In the genomic region with DNA sequence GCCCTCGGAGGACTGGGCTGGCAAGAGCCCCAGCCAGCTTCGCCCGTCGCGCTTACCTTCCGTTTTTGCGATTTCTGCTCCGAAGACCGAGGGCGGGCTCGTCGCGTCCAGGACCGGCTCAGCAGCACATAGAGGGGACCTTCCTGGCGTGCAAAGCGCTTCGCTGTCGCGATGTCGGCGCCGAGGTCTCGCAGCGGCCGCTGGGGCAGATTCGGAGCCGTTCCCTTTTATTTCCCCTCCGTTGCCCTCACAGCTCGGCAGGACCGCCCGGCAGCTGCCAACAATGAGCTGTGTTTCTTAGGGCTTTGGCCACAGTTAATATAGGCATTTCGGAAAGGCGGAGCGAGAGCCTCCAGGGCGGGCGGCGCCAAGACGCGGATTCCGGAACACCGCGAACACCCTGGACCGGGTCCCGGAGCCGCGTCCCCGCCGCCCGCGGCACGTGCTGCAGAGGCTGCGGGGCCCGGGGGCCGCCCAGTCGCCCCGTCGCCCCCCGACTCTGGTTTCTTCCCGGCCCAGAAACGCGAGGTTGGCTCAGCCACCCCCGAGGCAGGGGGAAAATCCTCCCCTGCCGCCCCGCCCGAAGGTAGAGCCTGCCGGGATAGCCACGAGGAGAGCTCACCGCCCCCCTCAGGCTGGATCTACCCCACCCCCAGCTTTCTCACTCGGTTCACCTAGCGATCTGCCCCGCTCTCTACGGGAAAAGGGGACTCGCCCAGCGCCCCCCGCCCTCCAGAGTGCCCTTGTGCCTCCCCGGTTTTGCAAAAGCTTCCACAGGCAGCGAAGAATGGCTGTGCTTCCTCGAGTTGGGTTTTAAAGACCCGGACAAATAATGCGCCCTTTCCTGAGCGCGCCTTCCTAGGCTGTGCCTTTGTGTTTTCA, we compare ENCODE assay signal across 1 cellular context.
TF ChIP-seq lines count a peak whose summit lies in the region.

A gene with protein sequence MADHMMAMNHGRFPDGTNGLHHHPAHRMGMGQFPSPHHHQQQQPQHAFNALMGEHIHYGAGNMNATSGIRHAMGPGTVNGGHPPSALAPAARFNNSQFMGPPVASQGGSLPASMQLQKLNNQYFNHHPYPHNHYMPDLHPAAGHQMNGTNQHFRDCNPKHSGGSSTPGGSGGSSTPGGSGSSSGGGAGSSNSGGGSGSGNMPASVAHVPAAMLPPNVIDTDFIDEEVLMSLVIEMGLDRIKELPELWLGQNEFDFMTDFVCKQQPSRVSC (minus strand): TSS at position 292 of the 882 bp plus-strand sequence. CDS start 704 bp downstream, outside the sequence.

TF ChIP-seq in WTC11, 78 proteins besides CTCF, POLR2A, EP300 and RAD21 (continued from another document and continues in another):
- TF ChIP-seq, protein P1, sequence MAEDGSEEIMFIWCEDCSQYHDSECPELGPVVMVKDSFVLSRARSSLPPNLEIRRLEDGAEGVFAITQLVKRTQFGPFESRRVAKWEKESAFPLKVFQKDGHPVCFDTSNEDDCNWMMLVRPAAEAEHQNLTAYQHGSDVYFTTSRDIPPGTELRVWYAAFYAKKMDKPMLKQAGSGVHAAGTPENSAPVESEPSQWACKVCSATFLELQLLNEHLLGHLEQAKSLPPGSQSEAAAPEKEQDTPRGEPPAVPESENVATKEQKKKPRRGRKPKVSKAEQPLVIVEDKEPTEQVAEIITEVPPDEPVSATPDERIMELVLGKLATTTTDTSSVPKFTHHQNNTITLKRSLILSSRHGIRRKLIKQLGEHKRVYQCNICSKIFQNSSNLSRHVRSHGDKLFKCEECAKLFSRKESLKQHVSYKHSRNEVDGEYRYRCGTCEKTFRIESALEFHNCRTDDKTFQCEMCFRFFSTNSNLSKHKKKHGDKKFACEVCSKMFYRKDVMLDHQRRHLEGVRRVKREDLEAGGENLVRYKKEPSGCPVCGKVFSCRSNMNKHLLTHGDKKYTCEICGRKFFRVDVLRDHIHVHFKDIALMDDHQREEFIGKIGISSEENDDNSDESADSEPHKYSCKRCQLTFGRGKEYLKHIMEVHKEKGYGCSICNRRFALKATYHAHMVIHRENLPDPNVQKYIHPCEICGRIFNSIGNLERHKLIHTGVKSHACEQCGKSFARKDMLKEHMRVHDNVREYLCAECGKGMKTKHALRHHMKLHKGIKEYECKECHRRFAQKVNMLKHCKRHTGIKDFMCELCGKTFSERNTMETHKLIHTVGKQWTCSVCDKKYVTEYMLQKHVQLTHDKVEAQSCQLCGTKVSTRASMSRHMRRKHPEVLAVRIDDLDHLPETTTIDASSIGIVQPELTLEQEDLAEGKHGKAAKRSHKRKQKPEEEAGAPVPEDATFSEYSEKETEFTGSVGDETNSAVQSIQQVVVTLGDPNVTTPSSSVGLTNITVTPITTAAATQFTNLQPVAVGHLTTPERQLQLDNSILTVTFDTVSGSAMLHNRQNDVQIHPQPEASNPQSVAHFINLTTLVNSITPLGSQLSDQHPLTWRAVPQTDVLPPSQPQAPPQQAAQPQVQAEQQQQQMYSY (CRISPR knock-in tag; IDR thresholded peaks at IDR 0.05): peak; percentile 99
- TF ChIP-seq, protein P2, sequence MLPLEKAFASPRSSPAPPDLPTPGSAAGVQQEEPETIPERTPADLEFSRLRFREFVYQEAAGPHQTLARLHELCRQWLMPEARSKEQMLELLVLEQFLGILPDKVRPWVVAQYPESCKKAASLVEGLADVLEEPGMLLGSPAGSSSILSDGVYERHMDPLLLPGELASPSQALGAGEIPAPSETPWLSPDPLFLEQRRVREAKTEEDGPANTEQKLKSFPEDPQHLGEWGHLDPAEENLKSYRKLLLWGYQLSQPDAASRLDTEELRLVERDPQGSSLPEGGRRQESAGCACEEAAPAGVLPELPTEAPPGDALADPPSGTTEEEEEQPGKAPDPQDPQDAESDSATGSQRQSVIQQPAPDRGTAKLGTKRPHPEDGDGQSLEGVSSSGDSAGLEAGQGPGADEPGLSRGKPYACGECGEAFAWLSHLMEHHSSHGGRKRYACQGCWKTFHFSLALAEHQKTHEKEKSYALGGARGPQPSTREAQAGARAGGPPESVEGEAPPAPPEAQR (CRISPR knock-in tag; IDR thresholded peaks at IDR 0.05): no peak
- TF ChIP-seq SMAD4 (CRISPR knock-in tag; IDR thresholded peaks at IDR 0.05) (no peak), ZNF121 (CRISPR knock-in tag; IDR thresholded peaks at IDR 0.05) (no peak), MXD4 (CRISPR knock-in tag; IDR thresholded peaks at IDR 0.05; ENCODE audit: borderline replicate concordance) (no peak), TEAD1 (CRISPR knock-in tag; IDR thresholded peaks at IDR 0.05) (peak; percentile 89), SMAD3 (CRISPR knock-in tag; IDR thresholded peaks at IDR 0.05; ENCODE audit: borderline replicate concordance) (peak; percentile 72; the same call in 1 of the 2 replicates), NFYB (CRISPR knock-in tag; conservative IDR thresholded peaks at IDR 0.05; ENCODE audit: low read depth) (no peak; the same call in 1 of the 2 replicates), ZNF232 (CRISPR knock-in tag; IDR thresholded peaks at IDR 0.05) (peak; percentile 90), ESRRA (CRISPR knock-in tag; IDR thresholded peaks at IDR 0.05; ENCODE audit: borderline replicate concordance) (no peak), NFE2L1 (CRISPR knock-in tag; IDR thresholded peaks at IDR 0.05) (no peak), MYBL2 (CRISPR knock-in tag; IDR thresholded peaks at IDR 0.05) (peak; percentile 92), ZNF416 (CRISPR knock-in tag; IDR thresholded peaks at IDR 0.05) (no peak)
- TF ChIP-seq, protein P3, sequence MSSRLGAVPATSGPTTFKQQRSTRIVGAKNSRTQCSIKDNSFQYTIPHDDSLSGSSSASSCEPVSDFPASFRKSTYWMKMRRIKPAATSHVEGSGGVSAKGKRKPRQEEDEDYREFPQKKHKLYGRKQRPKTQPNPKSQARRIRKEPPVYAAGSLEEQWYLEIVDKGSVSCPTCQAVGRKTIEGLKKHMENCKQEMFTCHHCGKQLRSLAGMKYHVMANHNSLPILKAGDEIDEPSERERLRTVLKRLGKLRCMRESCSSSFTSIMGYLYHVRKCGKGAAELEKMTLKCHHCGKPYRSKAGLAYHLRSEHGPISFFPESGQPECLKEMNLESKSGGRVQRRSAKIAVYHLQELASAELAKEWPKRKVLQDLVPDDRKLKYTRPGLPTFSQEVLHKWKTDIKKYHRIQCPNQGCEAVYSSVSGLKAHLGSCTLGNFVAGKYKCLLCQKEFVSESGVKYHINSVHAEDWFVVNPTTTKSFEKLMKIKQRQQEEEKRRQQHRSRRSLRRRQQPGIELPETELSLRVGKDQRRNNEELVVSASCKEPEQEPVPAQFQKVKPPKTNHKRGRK (CRISPR knock-in tag; IDR thresholded peaks at IDR 0.05; ENCODE audit: borderline replicate concordance): no peak
- TF ChIP-seq, protein P4, sequence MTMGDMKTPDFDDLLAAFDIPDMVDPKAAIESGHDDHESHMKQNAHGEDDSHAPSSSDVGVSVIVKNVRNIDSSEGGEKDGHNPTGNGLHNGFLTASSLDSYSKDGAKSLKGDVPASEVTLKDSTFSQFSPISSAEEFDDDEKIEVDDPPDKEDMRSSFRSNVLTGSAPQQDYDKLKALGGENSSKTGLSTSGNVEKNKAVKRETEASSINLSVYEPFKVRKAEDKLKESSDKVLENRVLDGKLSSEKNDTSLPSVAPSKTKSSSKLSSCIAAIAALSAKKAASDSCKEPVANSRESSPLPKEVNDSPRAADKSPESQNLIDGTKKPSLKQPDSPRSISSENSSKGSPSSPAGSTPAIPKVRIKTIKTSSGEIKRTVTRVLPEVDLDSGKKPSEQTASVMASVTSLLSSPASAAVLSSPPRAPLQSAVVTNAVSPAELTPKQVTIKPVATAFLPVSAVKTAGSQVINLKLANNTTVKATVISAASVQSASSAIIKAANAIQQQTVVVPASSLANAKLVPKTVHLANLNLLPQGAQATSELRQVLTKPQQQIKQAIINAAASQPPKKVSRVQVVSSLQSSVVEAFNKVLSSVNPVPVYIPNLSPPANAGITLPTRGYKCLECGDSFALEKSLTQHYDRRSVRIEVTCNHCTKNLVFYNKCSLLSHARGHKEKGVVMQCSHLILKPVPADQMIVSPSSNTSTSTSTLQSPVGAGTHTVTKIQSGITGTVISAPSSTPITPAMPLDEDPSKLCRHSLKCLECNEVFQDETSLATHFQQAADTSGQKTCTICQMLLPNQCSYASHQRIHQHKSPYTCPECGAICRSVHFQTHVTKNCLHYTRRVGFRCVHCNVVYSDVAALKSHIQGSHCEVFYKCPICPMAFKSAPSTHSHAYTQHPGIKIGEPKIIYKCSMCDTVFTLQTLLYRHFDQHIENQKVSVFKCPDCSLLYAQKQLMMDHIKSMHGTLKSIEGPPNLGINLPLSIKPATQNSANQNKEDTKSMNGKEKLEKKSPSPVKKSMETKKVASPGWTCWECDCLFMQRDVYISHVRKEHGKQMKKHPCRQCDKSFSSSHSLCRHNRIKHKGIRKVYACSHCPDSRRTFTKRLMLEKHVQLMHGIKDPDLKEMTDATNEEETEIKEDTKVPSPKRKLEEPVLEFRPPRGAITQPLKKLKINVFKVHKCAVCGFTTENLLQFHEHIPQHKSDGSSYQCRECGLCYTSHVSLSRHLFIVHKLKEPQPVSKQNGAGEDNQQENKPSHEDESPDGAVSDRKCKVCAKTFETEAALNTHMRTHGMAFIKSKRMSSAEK (CRISPR knock-in tag; IDR thresholded peaks at IDR 0.05; ENCODE audit: borderline replicate concordance): no peak
- TF ChIP-seq, protein P5, sequence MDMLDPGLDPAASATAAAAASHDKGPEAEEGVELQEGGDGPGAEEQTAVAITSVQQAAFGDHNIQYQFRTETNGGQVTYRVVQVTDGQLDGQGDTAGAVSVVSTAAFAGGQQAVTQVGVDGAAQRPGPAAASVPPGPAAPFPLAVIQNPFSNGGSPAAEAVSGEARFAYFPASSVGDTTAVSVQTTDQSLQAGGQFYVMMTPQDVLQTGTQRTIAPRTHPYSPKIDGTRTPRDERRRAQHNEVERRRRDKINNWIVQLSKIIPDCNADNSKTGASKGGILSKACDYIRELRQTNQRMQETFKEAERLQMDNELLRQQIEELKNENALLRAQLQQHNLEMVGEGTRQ (CRISPR knock-in tag; IDR thresholded peaks at IDR 0.05): peak; percentile 67
- TF ChIP-seq, protein P6, sequence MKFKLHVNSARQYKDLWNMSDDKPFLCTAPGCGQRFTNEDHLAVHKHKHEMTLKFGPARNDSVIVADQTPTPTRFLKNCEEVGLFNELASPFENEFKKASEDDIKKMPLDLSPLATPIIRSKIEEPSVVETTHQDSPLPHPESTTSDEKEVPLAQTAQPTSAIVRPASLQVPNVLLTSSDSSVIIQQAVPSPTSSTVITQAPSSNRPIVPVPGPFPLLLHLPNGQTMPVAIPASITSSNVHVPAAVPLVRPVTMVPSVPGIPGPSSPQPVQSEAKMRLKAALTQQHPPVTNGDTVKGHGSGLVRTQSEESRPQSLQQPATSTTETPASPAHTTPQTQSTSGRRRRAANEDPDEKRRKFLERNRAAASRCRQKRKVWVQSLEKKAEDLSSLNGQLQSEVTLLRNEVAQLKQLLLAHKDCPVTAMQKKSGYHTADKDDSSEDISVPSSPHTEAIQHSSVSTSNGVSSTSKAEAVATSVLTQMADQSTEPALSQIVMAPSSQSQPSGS (CRISPR knock-in tag; IDR thresholded peaks at IDR 0.05; ENCODE audit: borderline replicate concordance, low read depth): no peak
- TF ChIP-seq, protein P7, sequence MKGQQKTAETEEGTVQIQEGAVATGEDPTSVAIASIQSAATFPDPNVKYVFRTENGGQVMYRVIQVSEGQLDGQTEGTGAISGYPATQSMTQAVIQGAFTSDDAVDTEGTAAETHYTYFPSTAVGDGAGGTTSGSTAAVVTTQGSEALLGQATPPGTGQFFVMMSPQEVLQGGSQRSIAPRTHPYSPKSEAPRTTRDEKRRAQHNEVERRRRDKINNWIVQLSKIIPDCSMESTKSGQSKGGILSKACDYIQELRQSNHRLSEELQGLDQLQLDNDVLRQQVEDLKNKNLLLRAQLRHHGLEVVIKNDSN (CRISPR knock-in tag; IDR thresholded peaks at IDR 0.05): no peak; the same call in 1 of the 2 replicates
- TF ChIP-seq, protein P8, sequence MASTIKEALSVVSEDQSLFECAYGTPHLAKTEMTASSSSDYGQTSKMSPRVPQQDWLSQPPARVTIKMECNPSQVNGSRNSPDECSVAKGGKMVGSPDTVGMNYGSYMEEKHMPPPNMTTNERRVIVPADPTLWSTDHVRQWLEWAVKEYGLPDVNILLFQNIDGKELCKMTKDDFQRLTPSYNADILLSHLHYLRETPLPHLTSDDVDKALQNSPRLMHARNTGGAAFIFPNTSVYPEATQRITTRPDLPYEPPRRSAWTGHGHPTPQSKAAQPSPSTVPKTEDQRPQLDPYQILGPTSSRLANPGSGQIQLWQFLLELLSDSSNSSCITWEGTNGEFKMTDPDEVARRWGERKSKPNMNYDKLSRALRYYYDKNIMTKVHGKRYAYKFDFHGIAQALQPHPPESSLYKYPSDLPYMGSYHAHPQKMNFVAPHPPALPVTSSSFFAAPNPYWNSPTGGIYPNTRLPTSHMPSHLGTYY (CRISPR knock-in tag; IDR thresholded peaks at IDR 0.05): no peak
- TF ChIP-seq, protein P9, sequence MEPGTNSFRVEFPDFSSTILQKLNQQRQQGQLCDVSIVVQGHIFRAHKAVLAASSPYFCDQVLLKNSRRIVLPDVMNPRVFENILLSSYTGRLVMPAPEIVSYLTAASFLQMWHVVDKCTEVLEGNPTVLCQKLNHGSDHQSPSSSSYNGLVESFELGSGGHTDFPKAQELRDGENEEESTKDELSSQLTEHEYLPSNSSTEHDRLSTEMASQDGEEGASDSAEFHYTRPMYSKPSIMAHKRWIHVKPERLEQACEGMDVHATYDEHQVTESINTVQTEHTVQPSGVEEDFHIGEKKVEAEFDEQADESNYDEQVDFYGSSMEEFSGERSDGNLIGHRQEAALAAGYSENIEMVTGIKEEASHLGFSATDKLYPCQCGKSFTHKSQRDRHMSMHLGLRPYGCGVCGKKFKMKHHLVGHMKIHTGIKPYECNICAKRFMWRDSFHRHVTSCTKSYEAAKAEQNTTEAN (CRISPR knock-in tag; IDR thresholded peaks at IDR 0.05): peak; percentile 94
- TF ChIP-seq, protein P10, sequence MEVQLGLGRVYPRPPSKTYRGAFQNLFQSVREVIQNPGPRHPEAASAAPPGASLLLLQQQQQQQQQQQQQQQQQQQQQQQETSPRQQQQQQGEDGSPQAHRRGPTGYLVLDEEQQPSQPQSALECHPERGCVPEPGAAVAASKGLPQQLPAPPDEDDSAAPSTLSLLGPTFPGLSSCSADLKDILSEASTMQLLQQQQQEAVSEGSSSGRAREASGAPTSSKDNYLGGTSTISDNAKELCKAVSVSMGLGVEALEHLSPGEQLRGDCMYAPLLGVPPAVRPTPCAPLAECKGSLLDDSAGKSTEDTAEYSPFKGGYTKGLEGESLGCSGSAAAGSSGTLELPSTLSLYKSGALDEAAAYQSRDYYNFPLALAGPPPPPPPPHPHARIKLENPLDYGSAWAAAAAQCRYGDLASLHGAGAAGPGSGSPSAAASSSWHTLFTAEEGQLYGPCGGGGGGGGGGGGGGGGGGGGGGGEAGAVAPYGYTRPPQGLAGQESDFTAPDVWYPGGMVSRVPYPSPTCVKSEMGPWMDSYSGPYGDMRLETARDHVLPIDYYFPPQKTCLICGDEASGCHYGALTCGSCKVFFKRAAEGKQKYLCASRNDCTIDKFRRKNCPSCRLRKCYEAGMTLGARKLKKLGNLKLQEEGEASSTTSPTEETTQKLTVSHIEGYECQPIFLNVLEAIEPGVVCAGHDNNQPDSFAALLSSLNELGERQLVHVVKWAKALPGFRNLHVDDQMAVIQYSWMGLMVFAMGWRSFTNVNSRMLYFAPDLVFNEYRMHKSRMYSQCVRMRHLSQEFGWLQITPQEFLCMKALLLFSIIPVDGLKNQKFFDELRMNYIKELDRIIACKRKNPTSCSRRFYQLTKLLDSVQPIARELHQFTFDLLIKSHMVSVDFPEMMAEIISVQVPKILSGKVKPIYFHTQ (CRISPR knock-in tag; IDR thresholded peaks at IDR 0.05): no peak
- TF ChIP-seq, protein P11, sequence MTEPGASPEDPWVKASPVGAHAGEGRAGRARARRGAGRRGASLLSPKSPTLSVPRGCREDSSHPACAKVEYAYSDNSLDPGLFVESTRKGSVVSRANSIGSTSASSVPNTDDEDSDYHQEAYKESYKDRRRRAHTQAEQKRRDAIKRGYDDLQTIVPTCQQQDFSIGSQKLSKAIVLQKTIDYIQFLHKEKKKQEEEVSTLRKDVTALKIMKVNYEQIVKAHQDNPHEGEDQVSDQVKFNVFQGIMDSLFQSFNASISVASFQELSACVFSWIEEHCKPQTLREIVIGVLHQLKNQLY (CRISPR knock-in tag; IDR thresholded peaks at IDR 0.05): no peak
